In genomic region chr12:14710632-14711324, GRCh38 we compare ENCODE assay signal across 13 cellular contexts. TPM values are rescaled to one million over a fixed set of nuclear protein-coding genes. Genes with fewer than 3 reads are reported as not detected.
DNase-seq lines count a peak whose midpoint lies in the region; ATAC-seq, FAIRE-seq and TF ChIP-seq lines count a peak whose summit lies in the region.
"Had no signal": no experiment of that assay in that cellular context is flagged by ENCODE, and none has a peak within 500 bp of the region (broad histone marks: within the 10 kb centered on the region; RNA-seq: fewer than 3 reads in every experiment).

No MANE protein-coding gene starts in this region.

- no peak for DNase-seq in H7
- DNase-seq in NCI-H146 treated with DMSO at 0.1 percent for 48 hours (lab: John Stamatoyannopoulos, UW; ENCODE audit: unreplicated experiment) = peak; percentile 50
- no peak for DNase-seq in bronchial epithelial cell (ENCODE audit: low read depth)
- peak; percentile 21 for DNase-seq in neural progenitor cell (ENCODE audit: low spot score)
- DNase-seq in activated naive CD4-positive, alpha-beta T cell (lab: John Stamatoyannopoulos, UW) = no peak
- no peak for DNase-seq in G401 (ENCODE audit: low spot score)
- DNase-seq: activated CD4-positive, alpha-beta memory T cell treated with anti-CD3 and anti-CD28 coated beads for 36 hours; CD8-positive, alpha-beta T cell; MG63 had no signal

- H3K36me3 ChIP-seq in H7 (replicated peaks; ENCODE audit: control insufficient read depth, insufficient read depth, low read length) (peaks cover 2% of the 10 kb centered on the region), bronchial epithelial cell (ENCODE audit: control insufficient read depth, insufficient read depth, low read length) (no peaks in the 10 kb centered on the region), neural progenitor cell (no peaks in the 10 kb centered on the region)
- H3K36me3 ChIP-seq: cardiac muscle cell, MG63 had no signal

- H3K9me3 Mint-ChIP-seq in neural progenitor cell = peaks cover 2% of the 10 kb centered on the region
- H3K9me3 Mint-ChIP-seq: activated CD4-positive, alpha-beta memory T cell treated with anti-CD3 and anti-CD28 coated beads for 36 hours; CD8-positive, alpha-beta T cell had no signal

- no peak overlapping the region for H3K27ac Mint-ChIP-seq in neural progenitor cell
- H3K27ac Mint-ChIP-seq: activated CD4-positive, alpha-beta memory T cell treated with anti-CD3 and anti-CD28 coated beads for 36 hours; CD8-positive, alpha-beta T cell had no signal

- H3F3A ChIP-seq in neural progenitor cell (ENCODE audit: low read depth) = no peaks in the 10 kb centered on the region

- H3K36me3 Mint-ChIP-seq in neural progenitor cell = no peaks in the 10 kb centered on the region
- H3K36me3 Mint-ChIP-seq: activated CD4-positive, alpha-beta memory T cell treated with anti-CD3 and anti-CD28 coated beads for 36 hours; CD8-positive, alpha-beta T cell had no signal

- H4K20me1 ChIP-seq in neural progenitor cell (ENCODE audit: low read depth) = no peaks in the 10 kb centered on the region

- in situ Hi-C loops in G401 (cut with HindIII; ENCODE audit: low sequenced_read_pairs) = no loop called here

- FAIRE-seq in bronchial epithelial cell (lab: Jason Lieb, UNC) = peak; percentile 18

- H2AFZ ChIP-seq in neural progenitor cell (replicated peaks) = peak overlapping the region; percentile 44

- H3K27me3 Mint-ChIP-seq in neural progenitor cell (ENCODE audit: insufficient read depth, low read depth) = peaks cover 19% of the 10 kb centered on the region

- TF ChIP-seq CTCF in bronchial epithelial cell (IDR thresholded peaks at IDR 0.05; ENCODE audit: insufficient read depth, low read length, severe bottlenecking) = no peak
- TF ChIP-seq CTCF in neural progenitor cell (IDR thresholded peaks at IDR 0.05) = no peak

- no peak overlapping the region for H3K4me3 Mint-ChIP-seq in neural progenitor cell
- H3K4me3 Mint-ChIP-seq: activated CD4-positive, alpha-beta memory T cell treated with anti-CD3 and anti-CD28 coated beads for 36 hours; CD8-positive, alpha-beta T cell had no signal

- no peak overlapping the region for H3K4me2 ChIP-seq in neural progenitor cell

- H3K4me1 ChIP-seq in neural progenitor cell = peaks cover 3% of the 10 kb centered on the region

- no peaks in the 10 kb centered on the region for H3K9me3 ChIP-seq in neural progenitor cell (ENCODE audit: low read depth)
- H3K9me3 ChIP-seq: MG63 had no signal

- no peak overlapping the region for H3K27ac ChIP-seq in neural progenitor cell
- H3K27ac ChIP-seq: cardiac muscle cell had no signal

- no peaks in the 10 kb centered on the region for H3K79me2 ChIP-seq in neural progenitor cell (ENCODE audit: low read depth)

- H3K9ac ChIP-seq in neural progenitor cell = no peak overlapping the region

- no peaks in the 10 kb centered on the region for H3K27me3 ChIP-seq in H7 (ENCODE audit: control insufficient read depth, insufficient read depth, low read length)
- H3K27me3 ChIP-seq in bronchial epithelial cell (ENCODE audit: control insufficient read depth, insufficient read depth, low read length) = no peaks in the 10 kb centered on the region
- peaks cover 48% of the 10 kb centered on the region for H3K27me3 ChIP-seq in neural progenitor cell
- H3K27me3 ChIP-seq: cardiac muscle cell, MG63 had no signal

- no peak for ATAC-seq in activated CD4-positive, CD25-positive, alpha-beta regulatory T cell treated with anti-CD3 and anti-CD28 coated beads, Interleukin-2, amount 50 U/mL, for 24 hours
- ATAC-seq: CD8-positive, alpha-beta T cell had no signal

- H3K4me1 Mint-ChIP-seq in neural progenitor cell = peaks cover 3% of the 10 kb centered on the region

- peak overlapping the region; percentile 6; the same call in 1 of the 2 replicates for H3K4me3 ChIP-seq in H7 (ENCODE audit: insufficient read depth, low read depth, low read length)
- H3K4me3 ChIP-seq in bronchial epithelial cell (ENCODE audit: low read depth, low read length) = no peak overlapping the region
- H3K4me3 ChIP-seq in neural progenitor cell = no peak overlapping the region
- H3K4me3 ChIP-seq: cardiac muscle cell, MG63 had no signal

RNA-seq across cellular contexts. Expression of gene GUCY2C, which starts 14.4 kb away (rescaled TPM):
- total RNA-seq in H7 (2014; rRNA removed; shearing (Covaris generic)) = 1.1 and 2.5 TPM in 2 replicates
- total RNA-seq in bronchial epithelial cell (not detected in 2 replicates), neural progenitor cell (ENCODE audit: low replicate concordance) (not detected in 2 replicates)
- not detected in 2 replicates for total RNA-seq in G401 (2014; rRNA removed; shearing (Covaris generic))
- total RNA-seq: activated CD4-positive, alpha-beta memory T cell treated with anti-CD3 and anti-CD28 coated beads for 36 hours; cardiac muscle cell; CD8-positive, alpha-beta T cell; epithelial cell of proximal tubule; T-helper 1 cell treated with Interleukin-12 subunit alpha and Interleukin-12 subunit beta and Interleukin-4 antibody, amounts not matched to agents 30 ng/mL and 1 ng/mL, for 36 hours had no signal

Comparison
In these comparisons a context has a peak if more than half of its experiments do, and no peak if none do; other contexts are left out.
1. DNase-seq: peak in NCI-H146 treated with DMSO at 0.1 percent for 48 hours (single experiment) and neural progenitor cell (single experiment); none in H7 (single experiment), bronchial epithelial cell (single experiment), activated naive CD4-positive, alpha-beta T cell (0 of 4) and G401 (single experiment).